ENCODE assay signal across 11 cellular contexts in the genomic region with DNA sequence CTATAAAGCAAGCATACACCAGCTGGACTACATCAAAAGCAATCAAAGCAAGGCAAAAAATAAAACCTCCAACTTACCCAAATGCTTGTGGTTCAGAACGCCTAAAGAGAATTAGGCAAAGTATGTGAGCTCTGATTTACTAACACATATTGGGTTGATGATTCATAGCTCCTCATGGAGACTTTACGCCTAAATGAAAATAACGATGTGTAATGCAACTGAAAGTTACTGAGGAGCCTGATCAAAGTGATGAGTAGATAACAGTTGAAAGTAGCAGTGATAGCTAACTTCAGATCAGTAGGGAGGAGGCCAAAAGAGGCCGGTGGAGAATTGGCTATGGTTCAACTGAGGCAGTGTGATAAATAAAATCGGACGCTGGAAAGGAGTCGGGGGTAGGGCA.
DNase-seq lines count a peak whose midpoint lies in the region; ATAC-seq lines count a peak whose summit lies in the region.
"Had no signal": no experiment of that assay in that cellular context is flagged by ENCODE, and none has a peak within 500 bp of the region (broad histone marks: within the 10 kb centered on the region; RNA-seq: fewer than 3 reads in every experiment).

No MANE protein-coding gene starts in this region.

- no peak overlapping the region for H3K4me3 ChIP-seq in SJCRH30
- no peak overlapping the region for H3K4me3 ChIP-seq in right cardiac atrium (ENCODE audit: low read length)
- H3K4me3 ChIP-seq: A549 had no signal

- H3K27me3 ChIP-seq in SJCRH30 (no peaks in the 10 kb centered on the region), right cardiac atrium (ENCODE audit: control insufficient read depth, insufficient read depth) (no peaks in the 10 kb centered on the region)

- peaks cover 24% of the 10 kb centered on the region for H3K4me1 ChIP-seq in SJCRH30
- peaks cover 2% of the 10 kb centered on the region for H3K4me1 ChIP-seq in right cardiac atrium (ENCODE audit: control insufficient read depth, insufficient read depth, low read length)
- H3K4me1 ChIP-seq: A549 had no signal

- H3K36me3 ChIP-seq in SJCRH30 = no peaks in the 10 kb centered on the region

- no peak for DNase-seq in activated CD4-positive, CD25-positive, alpha-beta regulatory T cell treated with anti-CD3 and anti-CD28 coated beads, Interleukin-2, amount 50 U/mL, for 72 hours
- DNase-seq in SJCRH30 (peak in 1 of 2 experiments; percentile 32), fibroblast of peridontal ligament (ENCODE audit: extremely low read depth) (peak; percentile 97), OCI-M2 (lab: John Stamatoyannopoulos, UW; ENCODE audit: unreplicated experiment) (no peak), cortex of kidney (lab: John Stamatoyannopoulos, UW) (no peak), right cardiac atrium (no peak)
- DNase-seq in stimulated activated CD4-positive, alpha-beta T cell treated with anti-CD3 and anti-CD28 coated beads, Interleukin-4, amount 100 ng/mL, for 1 hour = peak; percentile 3
- DNase-seq: activated B cell treated with CpG ODN at 0.5 μM for 24 hours, retina had no signal

- peak; percentile 93 to 99 for ATAC-seq in activated CD4-positive, CD25-positive, alpha-beta regulatory T cell treated with anti-CD3 and anti-CD28 coated beads, Interleukin-2, amount 50 U/mL, for 24 hours
- no peak for ATAC-seq in right cardiac atrium
- ATAC-seq: A549 had no signal

- WGBS in right cardiac atrium = 52% methylated on average over 7 of the region's 7 CpGs

- no peaks in the 10 kb centered on the region for H3K9me3 ChIP-seq in SJCRH30 (replicated peaks)
- no peaks in the 10 kb centered on the region for H3K9me3 ChIP-seq in right cardiac atrium (ENCODE audit: control insufficient read depth, low read length)
- H3K9me3 ChIP-seq: A549 had no signal

- intact Hi-C loops in right cardiac atrium (cut with DNase I) = no loop called here

- H3K27ac ChIP-seq in SJCRH30 (peak overlapping the region; percentile 27), right cardiac atrium (ENCODE audit: low read length) (no peak overlapping the region)
- H3K27ac ChIP-seq: A549 had no signal

Comparison
In these comparisons a context has a peak if more than half of its experiments do, and no peak if none do; other contexts are left out.
1. ATAC-seq: peak in activated CD4-positive, CD25-positive, alpha-beta regulatory T cell treated with anti-CD3 and anti-CD28 coated beads, Interleukin-2, amount 50 U/mL, for 24 hours (2 of 2); none in right cardiac atrium (0 of 2).
2. DNase-seq: peak in fibroblast of peridontal ligament (single experiment) and stimulated activated CD4-positive, alpha-beta T cell treated with anti-CD3 and anti-CD28 coated beads, Interleukin-4, amount 100 ng/mL, for 1 hour (single experiment); none in activated CD4-positive, CD25-positive, alpha-beta regulatory T cell treated with anti-CD3 and anti-CD28 coated beads, Interleukin-2, amount 50 U/mL, for 72 hours (single experiment), OCI-M2 (single experiment), cortex of kidney (single experiment) and right cardiac atrium (0 of 3).